ENCODE assay signal across 1 cellular context in the genomic region with DNA sequence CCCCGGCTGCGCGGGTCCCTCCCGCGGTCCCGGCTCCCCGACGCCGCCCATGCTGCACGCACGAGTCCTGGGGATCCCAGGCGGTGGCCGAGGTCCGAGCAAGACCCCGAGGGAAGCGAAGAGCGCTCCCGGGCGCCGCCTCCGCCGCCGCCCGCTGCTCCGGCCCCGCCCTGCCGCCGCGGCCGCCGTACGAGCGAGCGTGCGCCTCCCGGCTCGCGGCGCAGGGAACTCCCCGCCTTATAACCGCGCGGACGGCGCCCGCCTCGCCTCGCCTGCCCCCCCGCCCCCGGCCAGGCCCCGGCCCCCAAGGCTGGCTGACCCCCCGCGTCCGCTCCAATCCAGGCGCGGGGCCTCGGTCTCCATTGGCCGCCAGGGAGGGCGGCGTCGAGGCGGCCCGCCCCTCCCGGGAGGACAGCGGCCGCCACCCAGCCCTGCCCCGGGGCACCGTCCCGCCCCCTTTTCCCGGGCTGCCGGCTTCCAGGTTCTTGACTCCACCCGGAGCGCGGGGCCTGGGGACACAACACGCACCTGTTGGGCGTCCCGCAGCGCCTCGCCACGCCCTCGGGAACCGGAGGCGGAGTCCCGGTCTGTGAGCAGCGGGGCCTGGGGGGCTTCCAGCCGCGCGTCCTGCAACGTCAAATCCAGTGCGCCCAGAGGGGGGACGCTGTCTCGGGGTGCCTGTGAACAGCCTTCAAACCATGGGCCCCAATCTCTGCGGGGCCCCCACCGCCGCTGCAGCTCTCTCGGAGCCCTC.
TF ChIP-seq lines count a peak whose summit lies in the region.

A gene with protein sequence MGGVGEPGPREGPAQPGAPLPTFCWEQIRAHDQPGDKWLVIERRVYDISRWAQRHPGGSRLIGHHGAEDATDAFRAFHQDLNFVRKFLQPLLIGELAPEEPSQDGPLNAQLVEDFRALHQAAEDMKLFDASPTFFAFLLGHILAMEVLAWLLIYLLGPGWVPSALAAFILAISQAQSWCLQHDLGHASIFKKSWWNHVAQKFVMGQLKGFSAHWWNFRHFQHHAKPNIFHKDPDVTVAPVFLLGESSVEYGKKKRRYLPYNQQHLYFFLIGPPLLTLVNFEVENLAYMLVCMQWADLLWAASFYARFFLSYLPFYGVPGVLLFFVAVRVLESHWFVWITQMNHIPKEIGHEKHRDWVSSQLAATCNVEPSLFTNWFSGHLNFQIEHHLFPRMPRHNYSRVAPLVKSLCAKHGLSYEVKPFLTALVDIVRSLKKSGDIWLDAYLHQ (minus strand): TSS at position 215 of the 754 bp plus-strand sequence. CDS start 164 bp downstream, at position 51.

TF ChIP-seq in K562, 482 proteins besides CTCF, POLR2A, EP300 and RAD21 (continued from another document and continues in another):
- TF ChIP-seq NONO (IDR thresholded peaks at IDR 0.05; ENCODE audit: low read depth in 2 of 2, low read length in 1 of 2) (peak in 1 of 2 experiments; percentile 78; a peak in 2 of 4 replicates), ETV5 (CRISPR knock-in tag; IDR thresholded peaks at IDR 0.05; ENCODE audit: low read depth) (no peak), SREBF1 (IDR thresholded peaks at IDR 0.05; ENCODE audit: borderline replicate concordance, low read depth, low read length) (no peak), PURB (CRISPR knock-in tag; IDR thresholded peaks at IDR 0.05; ENCODE audit: low read depth) (no peak), ZNF224 (CRISPR knock-in tag; IDR thresholded peaks at IDR 0.05) (no peak), ZNF696 (CRISPR knock-in tag; conservative IDR thresholded peaks at IDR 0.05) (no peak), ZNF589 (CRISPR knock-in tag; IDR thresholded peaks at IDR 0.05; ENCODE audit: low read depth) (no peak), SOX6 (IDR thresholded peaks at IDR 0.05) (no peak), ILK (tag; IDR thresholded peaks at IDR 0.05; ENCODE audit: borderline replicate concordance, low read depth) (no peak), COPS2 (conservative IDR thresholded peaks at IDR 0.05) (no peak), RNF2 (IDR thresholded peaks at IDR 0.05) (no peak), ZNF79 (CRISPR knock-in tag; IDR thresholded peaks at IDR 0.05; ENCODE audit: low read depth) (no peak), PPARD (CRISPR knock-in tag; IDR thresholded peaks at IDR 0.05) (no peak), HMGN3 (IDR thresholded peaks at IDR 0.05; ENCODE audit: borderline replicate concordance, extremely low read depth, insufficient read length, low read depth, low read length) (no peak), ZBED1 (IDR thresholded peaks at IDR 0.05) (no peak), ZNF282 (CRISPR knock-in tag; IDR thresholded peaks at IDR 0.05) (no peak), EGR1 (conservative IDR thresholded peaks at IDR 0.05) (0 out of 2 replicates have a peak, but pooled peaks have one; percentile 12), HMG20A (CRISPR knock-in tag; conservative IDR thresholded peaks at IDR 0.05) (no peak), HDGF (IDR thresholded peaks at IDR 0.05) (no peak), MEF2A (IDR thresholded peaks at IDR 0.05; ENCODE audit: control insufficient read depth, low read depth, low read length) (no peak), CREB1 (IDR thresholded peaks at IDR 0.05) (peak; percentile 68), CREB1 (CRISPR knock-in tag; IDR thresholded peaks at IDR 0.05) (peak; percentile 65), ZNF655 (CRISPR knock-in tag; IDR thresholded peaks at IDR 0.05) (no peak), HNRNPL (IDR thresholded peaks at IDR 0.05; ENCODE audit: low read depth, low read length) (peak; percentile 82), GABPB1 (CRISPR knock-in tag; IDR thresholded peaks at IDR 0.05) (peak; percentile 49; the same call in 1 of the 2 replicates), ZNF384 (IDR thresholded peaks at IDR 0.05; ENCODE audit: low read depth, low read length) (no peak), ELF2 (CRISPR knock-in tag; IDR thresholded peaks at IDR 0.05) (no peak), FOXA3 (CRISPR knock-in tag; conservative IDR thresholded peaks at IDR 0.05 in 1 of 2, IDR thresholded peaks at IDR 0.05 in 1 of 2) (no peak), POLR2B (IDR thresholded peaks at IDR 0.05; ENCODE audit: low read depth, partially characterized antibody) (no peak), ZNF561 (CRISPR knock-in tag; conservative IDR thresholded peaks at IDR 0.05) (no peak), HDAC8 (tag; IDR thresholded peaks at IDR 0.05) (no peak), MTA1 (IDR thresholded peaks at IDR 0.05; ENCODE audit: borderline replicate concordance) (peak; percentile 73; the same call in 1 of the 2 replicates), NR2F6 (CRISPR knock-in tag; IDR thresholded peaks at IDR 0.05) (no peak), ZNF143 (CRISPR knock-in tag; IDR thresholded peaks at IDR 0.05) (no peak), CSDE1 (IDR thresholded peaks at IDR 0.05) (no peak), NEUROD1 (IDR thresholded peaks at IDR 0.05; ENCODE audit: borderline replicate concordance, low read depth, low read length, partially characterized antibody) (no peak), TFAP4 (CRISPR knock-in tag; IDR thresholded peaks at IDR 0.05; ENCODE audit: borderline replicate concordance) (peak; percentile 50; the same call in 1 of the 2 replicates), FOS (IDR thresholded peaks at IDR 0.05; ENCODE audit: extremely low read depth, insufficient read length) (no peak), TCFL5 (CRISPR knock-in tag; conservative IDR thresholded peaks at IDR 0.05) (no peak), KLF6 (CRISPR knock-in tag; IDR thresholded peaks at IDR 0.05; ENCODE audit: borderline replicate concordance) (no peak), ZNF551 (CRISPR knock-in tag; IDR thresholded peaks at IDR 0.05) (no peak), ETS1 (conservative IDR thresholded peaks at IDR 0.05; ENCODE audit: control insufficient read depth, low read depth, low read length) (peak; percentile 28; the same call in 1 of the 2 replicates), NR3C1 (CRISPR knock-in tag; IDR thresholded peaks at IDR 0.05) (no peak; the same call in 1 of the 2 replicates), PHF8 (IDR thresholded peaks at IDR 0.05; ENCODE audit: borderline replicate concordance, low read length) (peak; percentile 68; the same call in 1 of the 2 replicates), ZNF695 (CRISPR knock-in tag; IDR thresholded peaks at IDR 0.05) (0 out of 2 replicates have a peak, but pooled peaks have one; percentile 36), RBM39 (optimal IDR thresholded peaks at IDR 0.05; ENCODE audit: low read depth, low read length) (no peak), ZEB2 (IDR thresholded peaks at IDR 0.05) (no peak), FIP1L1 (IDR thresholded peaks at IDR 0.05; ENCODE audit: low read depth, low read length, poor library complexity, severe bottlenecking) (no peak), HNRNPK (IDR thresholded peaks at IDR 0.05; ENCODE audit: low read depth, low read length, poor library complexity, severe bottlenecking) (no peak), PML (IDR thresholded peaks at IDR 0.05; ENCODE audit: low read length) (no peak), PHTF2 (CRISPR knock-in tag; IDR thresholded peaks at IDR 0.05) (no peak), ZNF766 (CRISPR knock-in tag; conservative IDR thresholded peaks at IDR 0.05) (no peak)
- TF ChIP-seq, protein P1, sequence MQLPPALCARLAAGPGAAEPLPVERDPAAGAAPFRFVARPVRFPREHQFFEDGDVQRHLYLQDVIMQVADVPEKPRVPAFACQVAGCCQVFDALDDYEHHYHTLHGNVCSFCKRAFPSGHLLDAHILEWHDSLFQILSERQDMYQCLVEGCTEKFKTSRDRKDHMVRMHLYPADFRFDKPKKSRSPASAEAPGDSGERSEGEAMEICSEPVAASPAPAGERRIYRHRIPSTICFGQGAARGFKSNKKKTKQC (CRISPR knock-in tag; IDR thresholded peaks at IDR 0.05): no peak
- TF ChIP-seq, protein P2, sequence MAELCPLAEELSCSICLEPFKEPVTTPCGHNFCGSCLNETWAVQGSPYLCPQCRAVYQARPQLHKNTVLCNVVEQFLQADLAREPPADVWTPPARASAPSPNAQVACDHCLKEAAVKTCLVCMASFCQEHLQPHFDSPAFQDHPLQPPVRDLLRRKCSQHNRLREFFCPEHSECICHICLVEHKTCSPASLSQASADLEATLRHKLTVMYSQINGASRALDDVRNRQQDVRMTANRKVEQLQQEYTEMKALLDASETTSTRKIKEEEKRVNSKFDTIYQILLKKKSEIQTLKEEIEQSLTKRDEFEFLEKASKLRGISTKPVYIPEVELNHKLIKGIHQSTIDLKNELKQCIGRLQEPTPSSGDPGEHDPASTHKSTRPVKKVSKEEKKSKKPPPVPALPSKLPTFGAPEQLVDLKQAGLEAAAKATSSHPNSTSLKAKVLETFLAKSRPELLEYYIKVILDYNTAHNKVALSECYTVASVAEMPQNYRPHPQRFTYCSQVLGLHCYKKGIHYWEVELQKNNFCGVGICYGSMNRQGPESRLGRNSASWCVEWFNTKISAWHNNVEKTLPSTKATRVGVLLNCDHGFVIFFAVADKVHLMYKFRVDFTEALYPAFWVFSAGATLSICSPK (IDR thresholded peaks at IDR 0.05; ENCODE audit: borderline replicate concordance): no peak
- TF ChIP-seq, protein P3, sequence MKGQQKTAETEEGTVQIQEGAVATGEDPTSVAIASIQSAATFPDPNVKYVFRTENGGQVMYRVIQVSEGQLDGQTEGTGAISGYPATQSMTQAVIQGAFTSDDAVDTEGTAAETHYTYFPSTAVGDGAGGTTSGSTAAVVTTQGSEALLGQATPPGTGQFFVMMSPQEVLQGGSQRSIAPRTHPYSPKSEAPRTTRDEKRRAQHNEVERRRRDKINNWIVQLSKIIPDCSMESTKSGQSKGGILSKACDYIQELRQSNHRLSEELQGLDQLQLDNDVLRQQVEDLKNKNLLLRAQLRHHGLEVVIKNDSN (CRISPR knock-in tag; IDR thresholded peaks at IDR 0.05): no peak
- TF ChIP-seq, protein P4, sequence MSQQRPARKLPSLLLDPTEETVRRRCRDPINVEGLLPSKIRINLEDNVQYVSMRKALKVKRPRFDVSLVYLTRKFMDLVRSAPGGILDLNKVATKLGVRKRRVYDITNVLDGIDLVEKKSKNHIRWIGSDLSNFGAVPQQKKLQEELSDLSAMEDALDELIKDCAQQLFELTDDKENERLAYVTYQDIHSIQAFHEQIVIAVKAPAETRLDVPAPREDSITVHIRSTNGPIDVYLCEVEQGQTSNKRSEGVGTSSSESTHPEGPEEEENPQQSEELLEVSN (IDR thresholded peaks at IDR 0.05; ENCODE audit: borderline replicate concordance in 1 of 2, extremely low read depth in 1 of 2, insufficient read depth in 1 of 2, insufficient read length in 1 of 2, low read depth in 1 of 2, low read length in 1 of 2, poor library complexity in 1 of 2, severe bottlenecking in 1 of 2): peak in 1 of 2 experiments; percentile 55
- TF ChIP-seq, protein P5, sequence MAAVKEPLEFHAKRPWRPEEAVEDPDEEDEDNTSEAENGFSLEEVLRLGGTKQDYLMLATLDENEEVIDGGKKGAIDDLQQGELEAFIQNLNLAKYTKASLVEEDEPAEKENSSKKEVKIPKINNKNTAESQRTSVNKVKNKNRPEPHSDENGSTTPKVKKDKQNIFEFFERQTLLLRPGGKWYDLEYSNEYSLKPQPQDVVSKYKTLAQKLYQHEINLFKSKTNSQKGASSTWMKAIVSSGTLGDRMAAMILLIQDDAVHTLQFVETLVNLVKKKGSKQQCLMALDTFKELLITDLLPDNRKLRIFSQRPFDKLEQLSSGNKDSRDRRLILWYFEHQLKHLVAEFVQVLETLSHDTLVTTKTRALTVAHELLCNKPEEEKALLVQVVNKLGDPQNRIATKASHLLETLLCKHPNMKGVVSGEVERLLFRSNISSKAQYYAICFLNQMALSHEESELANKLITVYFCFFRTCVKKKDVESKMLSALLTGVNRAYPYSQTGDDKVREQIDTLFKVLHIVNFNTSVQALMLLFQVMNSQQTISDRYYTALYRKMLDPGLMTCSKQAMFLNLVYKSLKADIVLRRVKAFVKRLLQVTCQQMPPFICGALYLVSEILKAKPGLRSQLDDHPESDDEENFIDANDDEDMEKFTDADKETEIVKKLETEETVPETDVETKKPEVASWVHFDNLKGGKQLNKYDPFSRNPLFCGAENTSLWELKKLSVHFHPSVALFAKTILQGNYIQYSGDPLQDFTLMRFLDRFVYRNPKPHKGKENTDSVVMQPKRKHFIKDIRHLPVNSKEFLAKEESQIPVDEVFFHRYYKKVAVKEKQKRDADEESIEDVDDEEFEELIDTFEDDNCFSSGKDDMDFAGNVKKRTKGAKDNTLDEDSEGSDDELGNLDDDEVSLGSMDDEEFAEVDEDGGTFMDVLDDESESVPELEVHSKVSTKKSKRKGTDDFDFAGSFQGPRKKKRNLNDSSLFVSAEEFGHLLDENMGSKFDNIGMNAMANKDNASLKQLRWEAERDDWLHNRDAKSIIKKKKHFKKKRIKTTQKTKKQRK (IDR thresholded peaks at IDR 0.05; ENCODE audit: borderline replicate concordance, low read depth, low read length): no peak
- TF ChIP-seq, protein P6, sequence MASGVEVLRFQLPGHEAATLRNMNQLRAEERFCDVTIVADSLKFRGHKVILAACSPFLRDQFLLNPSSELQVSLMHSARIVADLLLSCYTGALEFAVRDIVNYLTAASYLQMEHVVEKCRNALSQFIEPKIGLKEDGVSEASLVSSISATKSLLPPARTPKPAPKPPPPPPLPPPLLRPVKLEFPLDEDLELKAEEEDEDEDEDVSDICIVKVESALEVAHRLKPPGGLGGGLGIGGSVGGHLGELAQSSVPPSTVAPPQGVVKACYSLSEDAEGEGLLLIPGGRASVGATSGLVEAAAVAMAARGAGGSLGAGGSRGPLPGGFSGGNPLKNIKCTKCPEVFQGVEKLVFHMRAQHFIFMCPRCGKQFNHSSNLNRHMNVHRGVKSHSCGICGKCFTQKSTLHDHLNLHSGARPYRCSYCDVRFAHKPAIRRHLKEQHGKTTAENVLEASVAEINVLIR (CRISPR knock-in tag; IDR thresholded peaks at IDR 0.05): peak; percentile 54
